25 cellular contexts compared by ENCODE assay signal in the genomic region with DNA sequence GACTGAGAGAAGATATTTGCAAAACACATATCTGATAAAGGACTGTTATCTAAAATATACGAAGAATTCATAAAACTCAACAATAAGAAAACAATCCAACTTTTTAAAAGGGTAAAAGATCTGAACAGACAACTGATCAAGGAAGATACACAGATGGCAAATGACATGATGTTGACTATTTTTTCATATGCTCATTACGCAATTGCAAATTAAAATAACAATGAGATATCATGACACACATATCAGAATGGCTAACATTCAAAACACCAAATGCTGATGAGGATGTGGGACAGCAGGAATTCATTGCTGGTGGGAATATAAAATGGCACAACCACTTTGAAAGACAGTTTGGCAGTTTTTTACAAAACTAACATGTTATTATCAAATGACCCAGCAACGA. TPM values are rescaled to one million over a fixed set of nuclear protein-coding genes. Genes with fewer than 3 reads are reported as not detected.
DNase-seq lines count a peak whose midpoint lies in the region; ATAC-seq, FAIRE-seq and TF ChIP-seq lines count a peak whose summit lies in the region.
"Had no signal": no experiment of that assay in that cellular context is flagged by ENCODE, and none has a peak within 500 bp of the region (broad histone marks: within the 10 kb centered on the region; RNA-seq: fewer than 3 reads in every experiment).

No MANE protein-coding gene starts in this region.

- no peak overlapping the region for H4K5ac ChIP-seq in H1 (ENCODE audit: insufficient read length, low read depth, low read length)

- CTCF ChIA-PET in HepG2 (lab: Yijun Ruan, JAX; ENCODE audit: low intra/inter-chr PET ratio, low total read pairs): no interaction called here
- CTCF ChIA-PET in H1 (lab: Charles Lee; ENCODE audit: partially characterized antibody): interaction anchor here (0.9 to 1.4 kb wide), 2 partner anchors 39 to 44 kb away, joined by 3 to 4 read pairs; no protein-coding TSS in a partner anchor

- H3K4me3 ChIP-seq in HepG2 (replicated peaks in 1 of 3; ENCODE audit: insufficient read depth in 1 of 3, low read depth in 2 of 3, low read length in 3 of 3) (no peak overlapping the region), right lobe of liver (no peak overlapping the region), H1 (ENCODE audit: extremely low read depth in 1 of 4, insufficient read depth in 2 of 4, low read depth in 3 of 4, low read length in 4 of 4) (no peak overlapping the region)
- H3K4me3 ChIP-seq: A549, GM23248 had no signal

- no peak overlapping the region for H3K4me2 ChIP-seq in HepG2 (ENCODE audit: low read depth, low read length)
- no peak overlapping the region for H3K4me2 ChIP-seq in H1 (ENCODE audit: insufficient read depth in 1 of 2, low read depth in 2 of 2, low read length in 2 of 2)
- H3K4me2 ChIP-seq: A549 had no signal

- H3K4me1 ChIP-seq in HepG2 (ENCODE audit: insufficient read depth, low read length) (peaks cover 56% of the 10 kb centered on the region), right lobe of liver (peaks cover 0 to 58% (median 24%) of the 10 kb centered on the region in 4 donors), H1 (replicated peaks in 1 of 4; ENCODE audit: control insufficient read depth in 3 of 4, insufficient read depth in 4 of 4, low read length in 3 of 4) (peaks cover 0 to 21% (median 10%) of the 10 kb centered on the region in 4 experiments; a peak in 5 of 7 replicates)
- H3K4me1 ChIP-seq: Caco-2 had no signal

- H3K23ac ChIP-seq in H1 (ENCODE audit: insufficient read length): no peak overlapping the region

- no peak overlapping the region for H3K18ac ChIP-seq in H1 (ENCODE audit: extremely low read depth, low read length)

- POLR2A ChIA-PET in HepG2 (lab: Yijun Ruan, JAX) (no interaction called here), H1 (lab: Charles Lee; ENCODE audit: partially characterized antibody) (no interaction called here)

- TF ChIP-seq RAD21 in HepG2 (CRISPR knock-in tag; IDR thresholded peaks at IDR 0.05) (no peak), H1 (IDR thresholded peaks at IDR 0.05 in 1 of 2, conservative IDR thresholded peaks at IDR 0.05 in 1 of 2; ENCODE audit: low read depth in 2 of 2, low read length in 2 of 2) (no peak)

- no peak for ATAC-seq in HepG2
- ATAC-seq in right lobe of liver: no peak
- no peak for ATAC-seq in sciatic nerve
- ATAC-seq: A549 had no signal

- H2BK5ac ChIP-seq in H1 (ENCODE audit: low read depth, low read length): no peak overlapping the region

- H4K20me1 ChIP-seq in HepG2 (ENCODE audit: insufficient read depth, low read length): 0 out of 2 replicates have a peak, but pooled peaks cover 6% of the 10 kb centered on the region
- peaks cover 0 to 8% of the 10 kb centered on the region in 2 experiments for H4K20me1 ChIP-seq in H1 (replicated peaks in 1 of 2; ENCODE audit: control insufficient read depth in 1 of 2, insufficient read depth in 2 of 2, low read length in 2 of 2)

- H3K9ac ChIP-seq in HepG2 (ENCODE audit: insufficient read depth, low read depth, low read length) (no peak overlapping the region), H1 (replicated peaks in 1 of 4; ENCODE audit: extremely low read depth in 1 of 4, low read depth in 3 of 4, low read length in 3 of 4) (no peak overlapping the region)
- H3K9ac ChIP-seq: GM23248 had no signal

- no peaks in the 10 kb centered on the region for H3K27me3 ChIP-seq in HepG2 (ENCODE audit: control insufficient read depth in 1 of 2, insufficient read depth in 2 of 2, low read length in 2 of 2)
- no peaks in the 10 kb centered on the region for H3K27me3 ChIP-seq in right lobe of liver
- no peaks in the 10 kb centered on the region for H3K27me3 ChIP-seq in H1 (replicated peaks in 1 of 4; ENCODE audit: control insufficient read depth in 3 of 4, extremely low read depth in 1 of 4, insufficient read depth in 3 of 4, low read length in 3 of 4)

- in situ Hi-C loops in HepG2 (cut with HindIII; ENCODE audit: extremely low pct_ligation_motif_present, low pct_unique_long_range_greater_than_20kb): no loop called here

- no peak overlapping the region for H2AFZ ChIP-seq in HepG2 (ENCODE audit: low read length)
- no peak overlapping the region for H2AFZ ChIP-seq in H1 (ENCODE audit: low read length)
- H2AFZ ChIP-seq: GM23248 had no signal

- no peaks in the 10 kb centered on the region for H3K23me2 ChIP-seq in H1 (ENCODE audit: low read depth, low read length)

- H2BK12ac ChIP-seq in H1 (ENCODE audit: low read depth, low read length): no peak overlapping the region

- no peak for TF ChIP-seq EP300 in HepG2 (IDR thresholded peaks at IDR 0.05; ENCODE audit: low read depth in 2 of 2, low read length in 2 of 2)
- no peak for TF ChIP-seq EP300 in HepG2 (CRISPR knock-in tag; IDR thresholded peaks at IDR 0.05; ENCODE audit: borderline replicate concordance)
- TF ChIP-seq EP300 in H1 (IDR thresholded peaks at IDR 0.05; ENCODE audit: borderline replicate concordance in 1 of 2, low read depth in 2 of 2, low read length in 2 of 2): no peak

- no peaks in the 10 kb centered on the region for H3K36me3 ChIP-seq in HepG2 (replicated peaks in 1 of 2; ENCODE audit: control insufficient read depth in 1 of 2, insufficient read depth in 2 of 2, low read length in 2 of 2)
- no peaks in the 10 kb centered on the region for H3K36me3 ChIP-seq in right lobe of liver
- no peaks in the 10 kb centered on the region; a peak in 1 of 8 replicates for H3K36me3 ChIP-seq in H1 (ENCODE audit: control insufficient read depth in 2 of 4, insufficient read depth in 4 of 4, low read length in 3 of 4)

- BruUV-seq in HepG2 (replicated peaks; lab: Mats Ljungman, UMichigan): no TSS peak

- no peak overlapping the region for H2AK5ac ChIP-seq in H1 (ENCODE audit: low read depth, low read length)

- TF ChIP-seq CTCF in HepG2 (CRISPR knock-in tag; IDR thresholded peaks at IDR 0.05) (no peak), right lobe of liver (IDR thresholded peaks at IDR 0.05) (no peak), H1 (IDR thresholded peaks at IDR 0.05; ENCODE audit: control extremely low read depth in 1 of 3, insufficient read depth in 1 of 3, low read depth in 1 of 3, low read length in 3 of 3) (no peak)

- H3K79me2 ChIP-seq in HepG2 (ENCODE audit: insufficient read depth, low read length): no peaks in the 10 kb centered on the region
- peaks cover 0 to 70% of the 10 kb centered on the region in 2 experiments; a peak in 2 of 4 replicates for H3K79me2 ChIP-seq in H1 (ENCODE audit: control insufficient read depth in 1 of 2, insufficient read depth in 2 of 2, low read length in 2 of 2)

- peaks cover 2% of the 10 kb centered on the region; the same call in 1 of the 2 replicates for H3K79me1 ChIP-seq in H1 (ENCODE audit: low read depth, low read length)

- H4K8ac ChIP-seq in H1 (ENCODE audit: extremely low read depth, insufficient read depth, low read length): no peak overlapping the region

- no peak overlapping the region for H3K14ac ChIP-seq in H1 (ENCODE audit: insufficient read length)

- DNase-seq in HepG2 (ENCODE audit: low spot score) (no peak), right lobe of liver (no peak), RCC 7860 (ENCODE audit: low spot score) (no peak), H1 (ENCODE audit: low read depth in 1 of 2, low spot score in 2 of 2) (no peak), DMS79 (lab: John Stamatoyannopoulos, UW) (no peak), sciatic nerve (ENCODE audit: low spot score) (no peak), kidney glomerular epithelial cell (lab: John Stamatoyannopoulos, UW) (no peak), retina (no peak)
- DNase-seq: AML-193; Caco-2; CD4-positive, alpha-beta T cell; DMS153; DMS79 treated with DMSO at 0.1 percent for 48 hours; EL; GM23248; HCEC 1CT; KBM-7 had no signal

- no peak overlapping the region for H2BK15ac ChIP-seq in H1 (ENCODE audit: low read length)

- WGBS in HepG2 (ENCODE audit: low lambda C conversion rate): 93% methylated on average over 3 of the region's 3 CpGs
- WGBS in right lobe of liver (ENCODE audit: insufficient coverage, low coverage, low lambda C conversion rate, missing lambda C conversion rate): 86% methylated on average over 3 of the region's 3 CpGs
- 85% methylated on average over 3 of the region's 3 CpGs; no CpG with 5 or more reads in 1 of the 2 experiments for WGBS in H1 (ENCODE audit: extremely low coverage in 1 of 2, insufficient coverage in 1 of 2, insufficient read length in 1 of 2, insufficient replicate concordance in 2 of 2, low coverage in 1 of 2, low lambda C conversion rate in 2 of 2, missing lambda C conversion rate in 1 of 2), 2 experiments

- TF ChIP-seq POLR2A in HepG2 (IDR thresholded peaks at IDR 0.05; ENCODE audit: insufficient read depth in 1 of 2, low read depth in 2 of 2, low read length in 2 of 2): no peak
- no peak for TF ChIP-seq POLR2A in right lobe of liver (IDR thresholded peaks at IDR 0.05)
- TF ChIP-seq POLR2A in H1 (IDR thresholded peaks at IDR 0.05; ENCODE audit: control extremely low read depth in 1 of 2, low read depth in 2 of 2, low read length in 2 of 2): no peak

- H3K56ac ChIP-seq in H1 (replicated peaks; ENCODE audit: insufficient read length, low read depth, low read length): no peak overlapping the region

- H3K9me3 ChIP-seq in HepG2 (ENCODE audit: low read length) (no peaks in the 10 kb centered on the region), right lobe of liver (no peaks in the 10 kb centered on the region), H1 (ENCODE audit: insufficient read depth in 2 of 2, low read depth in 1 of 2, low read length in 1 of 2) (no peaks in the 10 kb centered on the region)
- H3K9me3 ChIP-seq: A549, Caco-2 had no signal

- H2BK120ac ChIP-seq in H1 (replicated peaks; ENCODE audit: low read depth, low read length): no peak overlapping the region

- no peak overlapping the region for H3K27ac ChIP-seq in HepG2 (ENCODE audit: extremely low read length, insufficient read depth, low read length)
- H3K27ac ChIP-seq in right lobe of liver: no peak overlapping the region
- H3K27ac ChIP-seq in H1 (ENCODE audit: low read depth, low read length): no peak overlapping the region
- H3K27ac ChIP-seq: 22Rv1, A549, C4-2B, GM23248 had no signal

- FAIRE-seq in HepG2 (lab: Jason Lieb, UNC) (no peak), RCC 7860 (lab: Jason Lieb, UNC) (peak; percentile 5), H1 (lab: Jason Lieb, UNC) (no peak)
- FAIRE-seq: GM12891, GM18507, H54 had no signal

- no peak overlapping the region for H4K91ac ChIP-seq in H1 (replicated peaks; ENCODE audit: insufficient read length, low read length)

- intact Hi-C loops in HepG2 (cut with micrococcal nuclease; ENCODE audit: unreplicated experiment): no loop called here
- intact Hi-C loops in right lobe of liver (cut with DNase I): no loop called here
- intact Hi-C loops in sciatic nerve (cut with DNase I): no loop called here

- H3K4ac ChIP-seq in H1 (replicated peaks; ENCODE audit: insufficient read length, low read depth, low read length): no peak overlapping the region

- no peak overlapping the region for H2BK20ac ChIP-seq in H1 (ENCODE audit: low read length)

RNA-seq across cellular contexts. Expression of a gene that starts 8.9 kb away (rescaled TPM):
- total RNA-seq in HepG2 (2016; rRNA removed; fragmentation: Illumina TruSeq; extraction: Trizol) (10.5 and 12.5 TPM in 2 replicates), right lobe of liver (10 to 100 TPM; 24.4 to 30.8 (median 26.3) TPM), sciatic nerve (26.6 TPM)
- 0.91 and 1.1 TPM in 2 replicates for total RNA-seq in HepG2 (2016; cell fraction: cytosol; rRNA removed; fragmentation: Illumina TruSeq; extraction: Trizol; ENCODE audit: low read depth)
- total RNA-seq in HepG2 (2016; cell fraction: insoluble cytoplasmic fraction; rRNA removed; fragmentation: Illumina TruSeq; extraction: Trizol): 11.0 and 11.5 TPM in 2 replicates
- 3.4 and 4.2 TPM in 2 replicates for total RNA-seq in HepG2 (2016; cell fraction: membrane; rRNA removed; fragmentation: Illumina TruSeq; extraction: Trizol)
- total RNA-seq in HepG2 (2016; cell fraction: nucleus; rRNA removed; fragmentation: Illumina TruSeq; extraction: Trizol): 14.7 and 16.1 TPM in 2 replicates
- polyA plus RNA-seq in HepG2 (2011; rRNA removed) (7.1 and 8.6 TPM in 2 replicates), H1 (2011; rRNA removed) (8.0 and 9.3 TPM in 2 replicates)
- polyA plus RNA-seq in HepG2 (2011; cell fraction: cytosol; rRNA removed): 3.2 and 3.4 TPM in 2 replicates
- 21.3 and 27.5 TPM in 2 replicates for polyA plus RNA-seq in HepG2 (2011; cell fraction: nucleus; rRNA removed)
- polyA plus RNA-seq in HepG2 (2012): 7.6 and 8.6 TPM in 2 replicates
- polyA plus RNA-seq in HepG2 (2016; cell fraction: cytosol; fragmentation: Illumina TruSeq; extraction: Trizol; ENCODE audit: low read depth): 0.69 and 0.88 TPM in 2 replicates
- polyA plus RNA-seq in HepG2 (2016; cell fraction: insoluble cytoplasmic fraction; fragmentation: Illumina TruSeq; extraction: Trizol; ENCODE audit: low read depth): 7.0 and 7.3 TPM in 2 replicates
- 1.3 and 1.4 TPM in 2 replicates for polyA plus RNA-seq in HepG2 (2016; cell fraction: membrane; fragmentation: Illumina TruSeq; extraction: Trizol; ENCODE audit: low read depth)
- polyA plus RNA-seq in HepG2 (2016; cell fraction: nucleus; fragmentation: Illumina TruSeq; extraction: Trizol; ENCODE audit: insufficient read depth, low read depth): 15.7 and 16.4 TPM in 2 replicates
- polyA minus RNA-seq in HepG2 (2011; rRNA and poly(A)+ RNA removed; ENCODE audit: low replicate concordance): 11.8 and 13.6 TPM in 2 replicates
- 3.6 and 5.0 TPM in 2 replicates for polyA minus RNA-seq in HepG2 (2011; cell fraction: cytosol; rRNA and poly(A)+ RNA removed)
- polyA minus RNA-seq in HepG2 (2011; cell fraction: nucleus; rRNA and poly(A)+ RNA removed): 22.7 and 28.0 TPM in 2 replicates
- total RNA-seq in H1 (2021; fragmentation: NEBNext Ultra II Directional; extraction: Animal tissue kit (Norgen Biotek cat#: 25700)): 26.8 and 27.1 TPM in 2 replicates
- polyA plus RNA-seq in H1 (2011; cell fraction: cytosol; rRNA removed): 10.4 TPM
- polyA plus RNA-seq in H1 (2011; cell fraction: nucleus; rRNA removed): 18.7 TPM
- 10.8 to 17.5 TPM (median 15.2 TPM) in 4 replicates for polyA plus RNA-seq in H1 (2012, experiment 1 of 2)
- 1.5 TPM for polyA plus RNA-seq in H1 (2012, experiment 2 of 2)
- polyA plus RNA-seq in H1 (2013, experiment 1 of 2): 10.6 TPM
- polyA plus RNA-seq in H1 (2013, experiment 2 of 2): 10.2 TPM
- polyA minus RNA-seq in H1 (2011; rRNA and poly(A)+ RNA removed): 29.4 and 39.9 TPM in 2 replicates
- polyA minus RNA-seq in H1 (2011; cell fraction: cytosol; rRNA and poly(A)+ RNA removed): 13.5 TPM
- 17.7 TPM for polyA minus RNA-seq in H1 (2011; cell fraction: nucleus; rRNA and poly(A)+ RNA removed)

RNA-seq across cellular contexts. Expression of a gene that starts 15.1 kb away (rescaled TPM):
- total RNA-seq in HepG2 (2016; rRNA removed; fragmentation: Illumina TruSeq; extraction: Trizol) (not detected in 2 replicates), right lobe of liver (not detected), sciatic nerve (not detected)
- not detected in 2 replicates for total RNA-seq in HepG2 (2016; cell fraction: cytosol; rRNA removed; fragmentation: Illumina TruSeq; extraction: Trizol; ENCODE audit: low read depth)
- not detected in 2 replicates for total RNA-seq in HepG2 (2016; cell fraction: insoluble cytoplasmic fraction; rRNA removed; fragmentation: Illumina TruSeq; extraction: Trizol)
- not detected in 2 replicates for total RNA-seq in HepG2 (2016; cell fraction: membrane; rRNA removed; fragmentation: Illumina TruSeq; extraction: Trizol)
- not detected in 2 replicates for total RNA-seq in HepG2 (2016; cell fraction: nucleus; rRNA removed; fragmentation: Illumina TruSeq; extraction: Trizol)
- polyA plus RNA-seq in HepG2 (2011; rRNA removed) (not detected in 2 replicates), H1 (2011; rRNA removed) (0.02 TPM in 1 of 2 replicates, not detected in the other)
- polyA plus RNA-seq in HepG2 (2011; cell fraction: cytosol; rRNA removed): not detected in 2 replicates
- polyA plus RNA-seq in HepG2 (2011; cell fraction: nucleus; rRNA removed): 0.09 TPM in 1 of 2 replicates, not detected in the other
- polyA plus RNA-seq in HepG2 (2012): 0.04 TPM in 1 of 2 replicates, not detected in the other
- polyA plus RNA-seq in HepG2 (2016; cell fraction: cytosol; fragmentation: Illumina TruSeq; extraction: Trizol; ENCODE audit: low read depth): not detected in 2 replicates
- not detected in 2 replicates for polyA plus RNA-seq in HepG2 (2016; cell fraction: insoluble cytoplasmic fraction; fragmentation: Illumina TruSeq; extraction: Trizol; ENCODE audit: low read depth)
- polyA plus RNA-seq in HepG2 (2016; cell fraction: membrane; fragmentation: Illumina TruSeq; extraction: Trizol; ENCODE audit: low read depth): not detected in 2 replicates
- not detected in 2 replicates for polyA plus RNA-seq in HepG2 (2016; cell fraction: nucleus; fragmentation: Illumina TruSeq; extraction: Trizol; ENCODE audit: insufficient read depth, low read depth)
- not detected in 2 replicates for polyA minus RNA-seq in HepG2 (2011; rRNA and poly(A)+ RNA removed; ENCODE audit: low replicate concordance)
- polyA minus RNA-seq in HepG2 (2011; cell fraction: cytosol; rRNA and poly(A)+ RNA removed): not detected in 2 replicates
- polyA minus RNA-seq in HepG2 (2011; cell fraction: nucleus; rRNA and poly(A)+ RNA removed): 0.26 TPM in 1 of 2 replicates, not detected in the other
- total RNA-seq in H1 (2021; fragmentation: NEBNext Ultra II Directional; extraction: Animal tissue kit (Norgen Biotek cat#: 25700)): not detected in 2 replicates
- polyA plus RNA-seq in H1 (2011; cell fraction: cytosol; rRNA removed): not detected
- polyA plus RNA-seq in H1 (2011; cell fraction: nucleus; rRNA removed): not detected
- polyA plus RNA-seq in H1 (2012, experiment 1 of 2): not detected in 4 replicates
- polyA plus RNA-seq in H1 (2012, experiment 2 of 2): not detected
- polyA plus RNA-seq in H1 (2013, experiment 1 of 2): 0.02 TPM
- polyA plus RNA-seq in H1 (2013, experiment 2 of 2): 0.06 TPM
- polyA minus RNA-seq in H1 (2011; rRNA and poly(A)+ RNA removed): 0.07 TPM in 1 of 2 replicates, not detected in the other
- not detected for polyA minus RNA-seq in H1 (2011; cell fraction: cytosol; rRNA and poly(A)+ RNA removed)
- polyA minus RNA-seq in H1 (2011; cell fraction: nucleus; rRNA and poly(A)+ RNA removed): not detected
- total RNA-seq: G401, GM23248 had no signal
- polyA plus RNA-seq: A549, BJ, GM23248 had no signal

RNA-seq across cellular contexts. Expression of a gene that starts 45.1 kb away (rescaled TPM):
- 254 and 363 TPM in 2 replicates for total RNA-seq in HepG2 (2016; rRNA removed; fragmentation: Illumina TruSeq; extraction: Trizol)
- total RNA-seq in HepG2 (2016; cell fraction: cytosol; rRNA removed; fragmentation: Illumina TruSeq; extraction: Trizol; ENCODE audit: low read depth): 86.1 and 88.6 TPM in 2 replicates
- 267 and 364 TPM in 2 replicates for total RNA-seq in HepG2 (2016; cell fraction: insoluble cytoplasmic fraction; rRNA removed; fragmentation: Illumina TruSeq; extraction: Trizol)
- total RNA-seq in HepG2 (2016; cell fraction: membrane; rRNA removed; fragmentation: Illumina TruSeq; extraction: Trizol): 74.3 and 78.8 TPM in 2 replicates
- total RNA-seq in HepG2 (2016; cell fraction: nucleus; rRNA removed; fragmentation: Illumina TruSeq; extraction: Trizol): 124 TPM in 2 replicates
- polyA plus RNA-seq in HepG2 (2011; rRNA removed): 52.9 and 64.4 TPM in 2 replicates
- polyA plus RNA-seq in HepG2 (2011; cell fraction: cytosol; rRNA removed): 35.9 and 51.3 TPM in 2 replicates
- 24.0 and 27.9 TPM in 2 replicates for polyA plus RNA-seq in HepG2 (2011; cell fraction: nucleus; rRNA removed)
- polyA plus RNA-seq in HepG2 (2012): 106 and 158 TPM in 2 replicates
- polyA plus RNA-seq in HepG2 (2016; cell fraction: cytosol; fragmentation: Illumina TruSeq; extraction: Trizol; ENCODE audit: low read depth): 90.2 and 95.1 TPM in 2 replicates
- polyA plus RNA-seq in HepG2 (2016; cell fraction: insoluble cytoplasmic fraction; fragmentation: Illumina TruSeq; extraction: Trizol; ENCODE audit: low read depth): 372 and 403 TPM in 2 replicates
- 62.4 and 68.6 TPM in 2 replicates for polyA plus RNA-seq in HepG2 (2016; cell fraction: membrane; fragmentation: Illumina TruSeq; extraction: Trizol; ENCODE audit: low read depth)
- 142 and 144 TPM in 2 replicates for polyA plus RNA-seq in HepG2 (2016; cell fraction: nucleus; fragmentation: Illumina TruSeq; extraction: Trizol; ENCODE audit: insufficient read depth, low read depth)
- 22.8 and 40.3 TPM in 2 replicates for polyA minus RNA-seq in HepG2 (2011; rRNA and poly(A)+ RNA removed; ENCODE audit: low replicate concordance)
- 20.9 and 24.2 TPM in 2 replicates for polyA minus RNA-seq in HepG2 (2011; cell fraction: cytosol; rRNA and poly(A)+ RNA removed)
- 119 and 126 TPM in 2 replicates for polyA minus RNA-seq in HepG2 (2011; cell fraction: nucleus; rRNA and poly(A)+ RNA removed)
- total RNA-seq in right lobe of liver: 100 to 1,000 TPM in 1 of 6 experiments, 10 to 100 TPM in 5; 38.6 to 115 (median 48.8) TPM
- total RNA-seq in H1 (2021; fragmentation: NEBNext Ultra II Directional; extraction: Animal tissue kit (Norgen Biotek cat#: 25700)): 254 and 259 TPM in 2 replicates
- polyA plus RNA-seq in H1 (2011; rRNA removed): 65.7 and 136 TPM in 2 replicates
- polyA plus RNA-seq in H1 (2011; cell fraction: cytosol; rRNA removed): 195 TPM
- polyA plus RNA-seq in H1 (2011; cell fraction: nucleus; rRNA removed): 52.5 TPM
- 284 to 514 TPM (median 335 TPM) in 4 replicates for polyA plus RNA-seq in H1 (2012, experiment 1 of 2)
- polyA plus RNA-seq in H1 (2012, experiment 2 of 2): 197 TPM
- polyA plus RNA-seq in H1 (2013, experiment 1 of 2): 451 TPM
- 487 TPM for polyA plus RNA-seq in H1 (2013, experiment 2 of 2)
- polyA minus RNA-seq in H1 (2011; rRNA and poly(A)+ RNA removed): 53.0 and 60.3 TPM in 2 replicates
- 61.2 TPM for polyA minus RNA-seq in H1 (2011; cell fraction: cytosol; rRNA and poly(A)+ RNA removed)
- 115 TPM for polyA minus RNA-seq in H1 (2011; cell fraction: nucleus; rRNA and poly(A)+ RNA removed)
- total RNA-seq in sciatic nerve: 71.8 TPM
